25 cellular contexts compared by ENCODE assay signal in genomic region chr20:23077277-23077676, GRCh38. TPM values are rescaled to one million over a fixed set of nuclear protein-coding genes. Genes with fewer than 3 reads are reported as not detected.
A peak's percentile ranks its signal among the peaks of the same experiment; 100 is the strongest.
DNase-seq lines count a peak whose midpoint lies in the region; ATAC-seq, FAIRE-seq and TF ChIP-seq lines count a peak whose summit lies in the region.
"Had no signal": no experiment of that assay in that cellular context is flagged by ENCODE, and none has a peak within 500 bp of the region (broad histone marks: within the 10 kb centered on the region; RNA-seq: fewer than 3 reads in every experiment).

No MANE protein-coding gene starts in this region.

- H3K14ac ChIP-seq in H1 (ENCODE audit: insufficient read length) (no peak overlapping the region), trophoblast cell (ENCODE audit: low read length) (no peak overlapping the region)

- no peak overlapping the region for H3K9ac ChIP-seq in H1 (replicated peaks in 1 of 4; ENCODE audit: extremely low read depth in 1 of 4, low read depth in 3 of 4, low read length in 3 of 4)
- no peak overlapping the region for H3K9ac ChIP-seq in trophoblast cell (ENCODE audit: low read length)
- H3K9ac ChIP-seq: BLaER1 treated with 17β-estradiol and CSF1 and Interleukin-3, amounts not matched to agents 10 nM and 100 nM had no signal

- peak overlapping the region; percentile 61; the same call in 1 of the 2 replicates for H2BK15ac ChIP-seq in H1 (ENCODE audit: low read length)

- H2BK5ac ChIP-seq in H1 (ENCODE audit: low read depth, low read length) (no peak overlapping the region), trophoblast cell (ENCODE audit: low read depth, low read length, poor library complexity) (no peak overlapping the region)

- no peak for TF ChIP-seq EP300 in H1 (IDR thresholded peaks at IDR 0.05; ENCODE audit: borderline replicate concordance in 1 of 2, low read depth in 2 of 2, low read length in 2 of 2)

- WGBS in heart right ventricle, 2 donors: 73 to 75% methylated on average over 4 of the region's 4 CpGs
- 100% methylated on average over 4 of the region's 4 CpGs; no CpG with 5 or more reads in 1 of the 2 experiments for WGBS in H1 (ENCODE audit: extremely low coverage in 1 of 2, insufficient coverage in 1 of 2, insufficient read length in 1 of 2, insufficient replicate concordance in 2 of 2, low coverage in 1 of 2, low lambda C conversion rate in 2 of 2, missing lambda C conversion rate in 1 of 2), 2 experiments
- no CpG with 5 or more reads among the region's 4 CpGs for WGBS in trophoblast cell (ENCODE audit: extremely low coverage, insufficient coverage, insufficient read length)

- no peak for TF ChIP-seq POLR2A in H1 (IDR thresholded peaks at IDR 0.05; ENCODE audit: control extremely low read depth in 1 of 2, low read depth in 2 of 2, low read length in 2 of 2)

- no peak overlapping the region for H4K12ac ChIP-seq in trophoblast cell (ENCODE audit: low read depth, low read length)

- H2BK120ac ChIP-seq in H1 (replicated peaks; ENCODE audit: low read depth, low read length): no peak overlapping the region
- no peak overlapping the region for H2BK120ac ChIP-seq in trophoblast cell (ENCODE audit: insufficient read depth, low read length, poor library complexity)

- H3K27ac ChIP-seq in left ventricle myocardium inferior (replicated peaks) (peak overlapping the region; percentile 27), heart right ventricle (peak overlapping the region in 3 of 10 donors; percentile 22 to 49 (median 23)), H1 (ENCODE audit: low read depth, low read length) (no peak overlapping the region), trophoblast cell (ENCODE audit: low read depth, low read length) (no peak overlapping the region)
- H3K27ac ChIP-seq: A549; BLaER1 treated with 17β-estradiol and CSF1 and Interleukin-3, amounts not matched to agents 10 nM and 100 nM had no signal

- intact Hi-C loops in left ventricle myocardium inferior (cut with micrococcal nuclease): no loop called here
- intact Hi-C loops in heart right ventricle (cut with DNase I): loop anchor here in 1 of 10 donors (10.0 kb wide), 1 partner anchor 48 kb away; no protein-coding TSS in a partner anchor
- intact Hi-C loops in activated CD8-positive, alpha-beta T cell treated with anti-CD3 and anti-CD28 coated beads for 36 hours (cut with micrococcal nuclease): no loop called here

- POLR2A ChIA-PET in H1 (lab: Charles Lee; ENCODE audit: partially characterized antibody): no interaction called here
- POLR2A ChIA-PET in activated CD8-positive, alpha-beta T cell treated with anti-CD3 and anti-CD28 coated beads for 36 hours (lab: Charles Lee): no interaction called here

- H3K79me1 ChIP-seq in H1 (ENCODE audit: low read depth, low read length) (no peaks in the 10 kb centered on the region), trophoblast cell (ENCODE audit: low read length) (no peaks in the 10 kb centered on the region)

- H3K4me2 ChIP-seq in H1 (ENCODE audit: insufficient read depth in 1 of 2, low read depth in 2 of 2, low read length in 2 of 2) (no peak overlapping the region), trophoblast cell (ENCODE audit: low read length) (no peak overlapping the region)
- H3K4me2 ChIP-seq: A549 had no signal

- no peak overlapping the region for H3K4me3 Mint-ChIP-seq in activated CD8-positive, alpha-beta T cell treated with anti-CD3 and anti-CD28 coated beads for 36 hours
- H3K4me3 Mint-ChIP-seq: CD4-positive, alpha-beta memory T cell had no signal

- H3K4me3 ChIP-seq in left ventricle myocardium inferior (no peak overlapping the region), heart right ventricle (no peak overlapping the region), H1 (ENCODE audit: extremely low read depth in 1 of 4, insufficient read depth in 2 of 4, low read depth in 3 of 4, low read length in 4 of 4) (no peak overlapping the region), trophoblast cell (ENCODE audit: low read depth, low read length) (peak overlapping the region; percentile 28)
- H3K4me3 ChIP-seq: A549; BLaER1 treated with 17β-estradiol and CSF1 and Interleukin-3, amounts not matched to agents 10 nM and 100 nM had no signal

- H3K27me3 ChIP-seq in left ventricle myocardium inferior (ENCODE audit: low read depth) (no peaks in the 10 kb centered on the region), heart right ventricle (no peaks in the 10 kb centered on the region), H1 (replicated peaks in 1 of 4; ENCODE audit: control insufficient read depth in 3 of 4, extremely low read depth in 1 of 4, insufficient read depth in 3 of 4, low read length in 3 of 4) (no peaks in the 10 kb centered on the region), trophoblast cell (ENCODE audit: insufficient read depth, low read length) (no peaks in the 10 kb centered on the region)
- H3K27me3 ChIP-seq: BE2C; BLaER1 treated with 17β-estradiol and CSF1 and Interleukin-3, amounts not matched to agents 10 nM and 100 nM had no signal

- H3K27ac Mint-ChIP-seq in activated CD8-positive, alpha-beta T cell treated with anti-CD3 and anti-CD28 coated beads for 36 hours: no peak overlapping the region
- H3K27ac Mint-ChIP-seq: CD4-positive, alpha-beta memory T cell had no signal

- no peaks in the 10 kb centered on the region for H3K36me3 Mint-ChIP-seq in activated CD8-positive, alpha-beta T cell treated with anti-CD3 and anti-CD28 coated beads for 36 hours (ENCODE audit: low read depth)
- H3K36me3 Mint-ChIP-seq: CD4-positive, alpha-beta memory T cell had no signal

- H3K4ac ChIP-seq in H1 (replicated peaks; ENCODE audit: insufficient read length, low read depth, low read length): no peak overlapping the region
- H3K4ac ChIP-seq in trophoblast cell (ENCODE audit: low read depth, low read length): no peak overlapping the region

- H3K23me2 ChIP-seq in H1 (ENCODE audit: low read depth, low read length): no peaks in the 10 kb centered on the region

- no peak for DNase-seq in left ventricle myocardium inferior
- DNase-seq in heart right ventricle: no peak
- no peak for DNase-seq in H1 (ENCODE audit: low read depth in 1 of 2, low spot score in 2 of 2)
- DNase-seq in trophoblast cell: no peak
- DNase-seq in activated CD8-positive, alpha-beta T cell treated with anti-CD3 and anti-CD28 coated beads for 36 hours: no peak
- no peak for DNase-seq in NCI-H748 treated with DMSO at 0.1 percent for 48 hours (lab: John Stamatoyannopoulos, UW)
- DNase-seq: 8988T; ACHN; AML-193; BE2C; Calu3; CD4-positive, alpha-beta memory T cell; COR-L47; DMS53; DMS79 treated with DMSO at 0.1 percent for 48 hours; GF-D8; GOT3; H7; HCEC 1CT had no signal

- H2BK20ac ChIP-seq in H1 (ENCODE audit: low read length): no peak overlapping the region

- no peaks in the 10 kb centered on the region for H4K20me1 ChIP-seq in H1 (replicated peaks in 1 of 2; ENCODE audit: control insufficient read depth in 1 of 2, insufficient read depth in 2 of 2, low read length in 2 of 2)

- H4K91ac ChIP-seq in H1 (replicated peaks; ENCODE audit: insufficient read length, low read length): no peak overlapping the region
- no peak overlapping the region for H4K91ac ChIP-seq in trophoblast cell (ENCODE audit: low read depth, low read length)

- H2AFZ ChIP-seq in H1 (ENCODE audit: low read length) (no peak overlapping the region), trophoblast cell (ENCODE audit: insufficient read depth, low read length, poor library complexity) (no peak overlapping the region)

- no peak for TF ChIP-seq RAD21 in H1 (IDR thresholded peaks at IDR 0.05 in 1 of 2, conservative IDR thresholded peaks at IDR 0.05 in 1 of 2; ENCODE audit: low read depth in 2 of 2, low read length in 2 of 2)

- no peak for TF ChIP-seq CTCF in left ventricle myocardium inferior (IDR thresholded peaks at IDR 0.05; ENCODE audit: borderline replicate concordance)
- no peak for TF ChIP-seq CTCF in heart right ventricle (IDR thresholded peaks at IDR 0.05)
- TF ChIP-seq CTCF in H1 (IDR thresholded peaks at IDR 0.05; ENCODE audit: control extremely low read depth in 1 of 3, insufficient read depth in 1 of 3, low read depth in 1 of 3, low read length in 3 of 3): no peak
- no peak for TF ChIP-seq CTCF in activated CD8-positive, alpha-beta T cell treated with anti-CD3 and anti-CD28 coated beads for 36 hours (IDR thresholded peaks at IDR 0.05)

- no peak overlapping the region for H3K56ac ChIP-seq in H1 (replicated peaks; ENCODE audit: insufficient read length, low read depth, low read length)

- H4K8ac ChIP-seq in H1 (ENCODE audit: extremely low read depth, insufficient read depth, low read length): no peak overlapping the region
- H4K8ac ChIP-seq in trophoblast cell (ENCODE audit: low read depth, low read length): no peak overlapping the region

- no peaks in the 10 kb centered on the region for H3K36me3 ChIP-seq in left ventricle myocardium inferior
- H3K36me3 ChIP-seq in heart right ventricle: peaks cover 0 to 33% (median 0%) of the 10 kb centered on the region in 9 donors
- no peaks in the 10 kb centered on the region for H3K36me3 ChIP-seq in H1 (ENCODE audit: control insufficient read depth in 2 of 4, insufficient read depth in 4 of 4, low read length in 3 of 4)
- no peaks in the 10 kb centered on the region for H3K36me3 ChIP-seq in trophoblast cell (ENCODE audit: control insufficient read depth in 1 of 2, insufficient read depth in 2 of 2, low read length in 2 of 2)
- H3K36me3 ChIP-seq: BE2C had no signal

- H3K23ac ChIP-seq in H1 (ENCODE audit: insufficient read length) (no peak overlapping the region), trophoblast cell (ENCODE audit: low read length) (no peak overlapping the region)

- H2AK5ac ChIP-seq in H1 (ENCODE audit: low read depth, low read length): no peak overlapping the region
- no peak overlapping the region for H2AK5ac ChIP-seq in trophoblast cell (ENCODE audit: low read length)

- no peaks in the 10 kb centered on the region for H3K9me3 Mint-ChIP-seq in activated CD8-positive, alpha-beta T cell treated with anti-CD3 and anti-CD28 coated beads for 36 hours

- H3K18ac ChIP-seq in H1 (ENCODE audit: extremely low read depth, low read length) (no peak overlapping the region), trophoblast cell (ENCODE audit: low read length) (no peak overlapping the region)

- CTCF ChIA-PET in H1 (lab: Charles Lee; ENCODE audit: partially characterized antibody): interaction anchor here (1.1 to 4.8 kb wide), 6 partner anchors 9 to 292 kb away, joined by 3 to 43 read pairs (median 6); partner anchors contain the start of gene THBD
- CTCF ChIA-PET in activated CD8-positive, alpha-beta T cell treated with anti-CD3 and anti-CD28 coated beads for 36 hours (lab: Charles Lee): no interaction called here

- H3K79me2 ChIP-seq in H1 (ENCODE audit: control insufficient read depth in 1 of 2, insufficient read depth in 2 of 2, low read length in 2 of 2): no peaks in the 10 kb centered on the region
- H3K79me2 ChIP-seq in trophoblast cell (ENCODE audit: control insufficient read depth, insufficient read depth, low read length, poor library complexity): no peaks in the 10 kb centered on the region

- H3K27me3 Mint-ChIP-seq in activated CD8-positive, alpha-beta T cell treated with anti-CD3 and anti-CD28 coated beads for 36 hours: no peaks in the 10 kb centered on the region

- no peak for FAIRE-seq in H1 (lab: Jason Lieb, UNC)
- FAIRE-seq: A549, GM12891, GM18507 had no signal

- H3K4me1 Mint-ChIP-seq in activated CD8-positive, alpha-beta T cell treated with anti-CD3 and anti-CD28 coated beads for 36 hours (ENCODE audit: low read depth): no peaks in the 10 kb centered on the region

- H3K4me1 ChIP-seq in left ventricle myocardium inferior (peaks cover 53% of the 10 kb centered on the region), heart right ventricle (peaks cover 0 to 58% (median 31%) of the 10 kb centered on the region in 9 donors), H1 (replicated peaks in 1 of 4; ENCODE audit: control insufficient read depth in 3 of 4, insufficient read depth in 4 of 4, low read length in 3 of 4) (no peaks in the 10 kb centered on the region), trophoblast cell (ENCODE audit: control insufficient read depth in 1 of 2, insufficient read depth in 2 of 2, low read length in 2 of 2) (no peaks in the 10 kb centered on the region)
- H3K4me1 ChIP-seq: A549, BE2C had no signal

- H3K9me3 ChIP-seq in left ventricle myocardium inferior (replicated peaks) (no peaks in the 10 kb centered on the region), heart right ventricle (no peaks in the 10 kb centered on the region), H1 (ENCODE audit: insufficient read depth in 2 of 2, low read depth in 1 of 2, low read length in 1 of 2) (no peaks in the 10 kb centered on the region), trophoblast cell (ENCODE audit: insufficient read depth, low read depth, low read length) (no peaks in the 10 kb centered on the region)
- H3K9me3 ChIP-seq: A549; BE2C; BLaER1 treated with 17β-estradiol and CSF1 and Interleukin-3, amounts not matched to agents 10 nM and 100 nM had no signal

- H2BK12ac ChIP-seq in H1 (ENCODE audit: low read depth, low read length) (no peak overlapping the region), trophoblast cell (ENCODE audit: low read length) (no peak overlapping the region)

- no peak overlapping the region for H4K5ac ChIP-seq in H1 (ENCODE audit: insufficient read length, low read depth, low read length)

- no peak for ATAC-seq in heart right ventricle
- ATAC-seq in activated CD8-positive, alpha-beta T cell treated with anti-CD3 and anti-CD28 coated beads for 36 hours: no peak
- ATAC-seq: A549 had no signal

RNA-seq across cellular contexts. Expression of gene CD93, which starts 8.8 kb away (rescaled TPM):
- total RNA-seq in left ventricle myocardium inferior (35.7 TPM), heart right ventricle (10 to 100 TPM; 29.6 to 85.0 (median 40.0) TPM)
- polyA plus RNA-seq in heart right ventricle (10 to 100 TPM; 12.7 to 24.9 TPM), H1 (2011; rRNA removed) (under 0.01 and 0.02 TPM in 2 replicates)
- 0.07 TPM in 1 of 2 replicates, not detected in the other for total RNA-seq in H1 (2021; fragmentation: NEBNext Ultra II Directional; extraction: Animal tissue kit (Norgen Biotek cat#: 25700))
- polyA plus RNA-seq in H1 (2011; cell fraction: cytosol; rRNA removed): 0.01 TPM
- polyA plus RNA-seq in H1 (2011; cell fraction: nucleus; rRNA removed): 0.03 TPM
- 0.03 to 0.04 TPM (median 0.03 TPM) in 3 of 4 replicates, not detected in the other for polyA plus RNA-seq in H1 (2012, experiment 1 of 2)
- polyA plus RNA-seq in H1 (2012, experiment 2 of 2): not detected
- polyA plus RNA-seq in H1 (2013, experiment 1 of 2): 0.08 TPM
- polyA plus RNA-seq in H1 (2013, experiment 2 of 2): 0.07 TPM
- 0.02 and 0.03 TPM in 2 replicates for polyA minus RNA-seq in H1 (2011; rRNA and poly(A)+ RNA removed)
- not detected for polyA minus RNA-seq in H1 (2011; cell fraction: cytosol; rRNA and poly(A)+ RNA removed)
- polyA minus RNA-seq in H1 (2011; cell fraction: nucleus; rRNA and poly(A)+ RNA removed): not detected
- polyA plus RNA-seq in trophoblast cell (2013): under 0.01 TPM in 1 of 2 replicates, not detected in the other
- total RNA-seq in activated CD8-positive, alpha-beta T cell treated with anti-CD3 and anti-CD28 coated beads for 36 hours: under 1 TPM; 0.11 TPM
- total RNA-seq: Calu3, G401 had no signal
- polyA plus RNA-seq: A549 had no signal

RNA-seq across cellular contexts. Expression of gene THBD, which starts 27.8 kb away (rescaled TPM):
- total RNA-seq in left ventricle myocardium inferior: 13.8 TPM
- total RNA-seq in heart right ventricle: 10 to 100 TPM; 11.1 to 61.0 (median 17.4) TPM
- polyA plus RNA-seq in heart right ventricle: 10 to 100 TPM; 12.0 to 20.6 TPM
- 0.43 and 0.75 TPM in 2 replicates for total RNA-seq in H1 (2021; fragmentation: NEBNext Ultra II Directional; extraction: Animal tissue kit (Norgen Biotek cat#: 25700))
- 0.21 and 0.46 TPM in 2 replicates for polyA plus RNA-seq in H1 (2011; rRNA removed)
- 0.28 TPM for polyA plus RNA-seq in H1 (2011; cell fraction: cytosol; rRNA removed)
- 0.68 TPM for polyA plus RNA-seq in H1 (2011; cell fraction: nucleus; rRNA removed)
- polyA plus RNA-seq in H1 (2012, experiment 1 of 2): 0.16 to 0.40 TPM (median 0.22 TPM) in 4 replicates
- 0.31 TPM for polyA plus RNA-seq in H1 (2012, experiment 2 of 2)
- 0.36 TPM for polyA plus RNA-seq in H1 (2013, experiment 1 of 2)
- polyA plus RNA-seq in H1 (2013, experiment 2 of 2): 0.33 TPM
- 0.12 and 0.19 TPM in 2 replicates for polyA minus RNA-seq in H1 (2011; rRNA and poly(A)+ RNA removed)
- polyA minus RNA-seq in H1 (2011; cell fraction: cytosol; rRNA and poly(A)+ RNA removed): not detected
- polyA minus RNA-seq in H1 (2011; cell fraction: nucleus; rRNA and poly(A)+ RNA removed): 0.40 TPM
- polyA plus RNA-seq in trophoblast cell (2013): 0.70 and 0.90 TPM in 2 replicates
- not detected for total RNA-seq in activated CD8-positive, alpha-beta T cell treated with anti-CD3 and anti-CD28 coated beads for 36 hours
- total RNA-seq: Calu3, G401 had no signal

RNA-seq across cellular contexts. Expression of gene SSTR4, which starts 42.2 kb away (rescaled TPM):
- total RNA-seq in left ventricle myocardium inferior: not detected
- not detected for total RNA-seq in heart right ventricle
- not detected for polyA plus RNA-seq in heart right ventricle
- not detected in 2 replicates for total RNA-seq in H1 (2021; fragmentation: NEBNext Ultra II Directional; extraction: Animal tissue kit (Norgen Biotek cat#: 25700))
- polyA plus RNA-seq in H1 (2011; rRNA removed): 0.05 and 0.14 TPM in 2 replicates
- 0.08 TPM for polyA plus RNA-seq in H1 (2011; cell fraction: cytosol; rRNA removed)
- polyA plus RNA-seq in H1 (2011; cell fraction: nucleus; rRNA removed): 0.10 TPM
- not detected in 4 replicates for polyA plus RNA-seq in H1 (2012, experiment 1 of 2)
- polyA plus RNA-seq in H1 (2012, experiment 2 of 2): not detected
- not detected for polyA plus RNA-seq in H1 (2013, experiment 1 of 2)
- 0.04 TPM for polyA plus RNA-seq in H1 (2013, experiment 2 of 2)
- polyA minus RNA-seq in H1 (2011; rRNA and poly(A)+ RNA removed): not detected in 2 replicates
- not detected for polyA minus RNA-seq in H1 (2011; cell fraction: cytosol; rRNA and poly(A)+ RNA removed)
- not detected for polyA minus RNA-seq in H1 (2011; cell fraction: nucleus; rRNA and poly(A)+ RNA removed)
- not detected in 2 replicates for polyA plus RNA-seq in trophoblast cell (2013)
- total RNA-seq in activated CD8-positive, alpha-beta T cell treated with anti-CD3 and anti-CD28 coated beads for 36 hours: not detected
- total RNA-seq: Calu3; CD4-positive, alpha-beta memory T cell; Daoy; G401; H7 had no signal
- polyA plus RNA-seq: CD4-positive, alpha-beta memory T cell had no signal

Comparison
In these comparisons a context has a peak if more than half of its experiments do, and no peak if none do; other contexts are left out.
1. RNA of gene CD93, which starts 8.8 kb away (total RNA-seq): 29.6 to 85.0 TPM in heart right ventricle and 35.7 TPM in left ventricle myocardium inferior (single experiment); 0.11 TPM in activated CD8-positive, alpha-beta T cell treated with anti-CD3 and anti-CD28 coated beads for 36 hours and 0.07 TPM in H1; every median in the first group is over 10 times any median in the second.